In genomic region chr9:96420468-96421219, GRCh38 we compare ENCODE assay signal across 1 cellular context.
TF ChIP-seq lines count a peak whose summit lies in the region.

No MANE protein-coding gene starts in this region.

TF ChIP-seq in A549, 52 proteins besides CTCF, POLR2A, EP300 and RAD21 (continued from another document):
- TF ChIP-seq MYC (IDR thresholded peaks at IDR 0.05; ENCODE audit: borderline replicate concordance, low read length) (no peak), FOSB (CRISPR knock-in tag; IDR thresholded peaks at IDR 0.05) (peak; percentile 99), RFX5 (IDR thresholded peaks at IDR 0.05) (no peak), SMC3 (IDR thresholded peaks at IDR 0.05) (0 out of 3 replicates have a peak, but pooled peaks have one; percentile 27), CHD2 (IDR thresholded peaks at IDR 0.05; ENCODE audit: low read length, partially characterized antibody) (no peak), HEYL (CRISPR knock-in tag; IDR thresholded peaks at IDR 0.05) (peak; percentile 99), TP53 (CRISPR knock-in tag; IDR thresholded peaks at IDR 0.05) (peak; percentile 99), ESRRA (IDR thresholded peaks at IDR 0.05; ENCODE audit: borderline replicate concordance, low read length) (peak; percentile 91), REST (IDR thresholded peaks at IDR 0.05) (no peak), RNF2 (IDR thresholded peaks at IDR 0.05; ENCODE audit: borderline replicate concordance, low read depth) (no peak), EHF (CRISPR knock-in tag; IDR thresholded peaks at IDR 0.05) (peak; percentile 100), POLR2AphosphoS2 (conservative IDR thresholded peaks at IDR 0.05; ENCODE audit: low read length) (no peak), MAFK (IDR thresholded peaks at IDR 0.05; ENCODE audit: partially characterized antibody) (peak; percentile 82), NPAS2 (CRISPR knock-in tag; IDR thresholded peaks at IDR 0.05; ENCODE audit: borderline replicate concordance) (peak; percentile 92), CBX2 (IDR thresholded peaks at IDR 0.05; ENCODE audit: borderline replicate concordance, low read depth) (no peak), CBX8 (IDR thresholded peaks at IDR 0.05) (no peak), GATA3 (IDR thresholded peaks at IDR 0.05; ENCODE audit: borderline replicate concordance) (peak; percentile 88; the same call in 1 of the 2 replicates), JUNB (IDR thresholded peaks at IDR 0.05) (peak; percentile 91), FOXS1 (CRISPR knock-in tag; IDR thresholded peaks at IDR 0.05) (peak; percentile 99), E2F6 (IDR thresholded peaks at IDR 0.05; ENCODE audit: borderline replicate concordance, low read depth) (no peak), HDAC2 (IDR thresholded peaks at IDR 0.05) (no peak), RARB (CRISPR knock-in tag; IDR thresholded peaks at IDR 0.05) (peak; percentile 96), MAX (IDR thresholded peaks at IDR 0.05) (peak; percentile 83), ZNF302 (CRISPR knock-in tag; IDR thresholded peaks at IDR 0.05) (peak; percentile 100), BHLHE40 (IDR thresholded peaks at IDR 0.05; ENCODE audit: low read depth, low read length) (no peak), ELK1 (IDR thresholded peaks at IDR 0.05; ENCODE audit: low read depth, low read length) (no peak), FOSL2 (IDR thresholded peaks at IDR 0.05) (peak; percentile 92), FOSL2 (CRISPR knock-in tag; IDR thresholded peaks at IDR 0.05) (peak; percentile 97), EHMT2 (IDR thresholded peaks at IDR 0.05; ENCODE audit: low read depth) (no peak), BCL3 (IDR thresholded peaks at IDR 0.05) (0 out of 3 replicates have a peak, but pooled peaks have one; percentile 49), HOXB13 (CRISPR knock-in tag; IDR thresholded peaks at IDR 0.05; ENCODE audit: low read depth) (peak; percentile 100), RCOR1 (IDR thresholded peaks at IDR 0.05; ENCODE audit: low read depth, low read length) (no peak), CEBPB (IDR thresholded peaks at IDR 0.05) (peak in 1 of 2 experiments; percentile 78; a peak in 2 of 4 replicates), TFCP2L1 (CRISPR knock-in tag; IDR thresholded peaks at IDR 0.05) (peak; percentile 99), PHF8 (IDR thresholded peaks at IDR 0.05; ENCODE audit: borderline replicate concordance, low read depth) (no peak), MAZ (IDR thresholded peaks at IDR 0.05; ENCODE audit: borderline replicate concordance, low read depth, low read length) (no peak), ZSCAN20 (CRISPR knock-in tag; IDR thresholded peaks at IDR 0.05) (peak; percentile 97), NFE2L2 (conservative IDR thresholded peaks at IDR 0.05; ENCODE audit: low read length) (no peak)
